In genomic region chr11:3967695-3968094, GRCh38 we compare ENCODE assay signal across 31 cellular contexts.
DNase-seq lines count a peak whose midpoint lies in the region; ATAC-seq lines count a peak whose summit lies in the region.
"Had no signal": no experiment of that assay in that cellular context is flagged by ENCODE, and none has a peak within 500 bp of the region (broad histone marks: within the 10 kb centered on the region; RNA-seq: fewer than 3 reads in every experiment).

No MANE protein-coding gene starts in this region.

- H3K36me3 Mint-ChIP-seq in activated CD4-positive, alpha-beta T cell treated with anti-CD3 and anti-CD28 coated beads for 36 hours (ENCODE audit: low read depth) = peaks cover 33% of the 10 kb centered on the region
- H3K36me3 Mint-ChIP-seq in stimulated activated naive CD8-positive, alpha-beta T cell treated with anti-CD3 and anti-CD28 coated beads, Interleukin-15, Interleukin-2, amounts not matched to agents 100 ng/mL and 50 ng/mL, for 24 hours (ENCODE audit: low read depth) = peaks cover 31% of the 10 kb centered on the region
- H3K36me3 Mint-ChIP-seq in naive thymus-derived CD4-positive, alpha-beta T cell = peaks cover 4 to 54% (median 22%) of the 10 kb centered on the region in 5 donors

- H3K4me1 Mint-ChIP-seq in activated CD4-positive, alpha-beta T cell treated with anti-CD3 and anti-CD28 coated beads for 36 hours = peaks cover 86% of the 10 kb centered on the region
- H3K4me1 Mint-ChIP-seq in stimulated activated naive CD8-positive, alpha-beta T cell treated with anti-CD3 and anti-CD28 coated beads, Interleukin-15, Interleukin-2, amounts not matched to agents 100 ng/mL and 50 ng/mL, for 24 hours (ENCODE audit: low read depth) = peaks cover 86% of the 10 kb centered on the region
- peaks cover 31 to 91% (median 85%) of the 10 kb centered on the region in 7 donors for H3K4me1 Mint-ChIP-seq in naive thymus-derived CD4-positive, alpha-beta T cell

- H3K27ac Mint-ChIP-seq in activated CD4-positive, alpha-beta T cell treated with anti-CD3 and anti-CD28 coated beads for 36 hours = peak overlapping the region; percentile 4
- peak overlapping the region; percentile 46 for H3K27ac Mint-ChIP-seq in stimulated activated naive CD8-positive, alpha-beta T cell treated with anti-CD3 and anti-CD28 coated beads, Interleukin-15, Interleukin-2, amounts not matched to agents 100 ng/mL and 50 ng/mL, for 24 hours
- H3K27ac Mint-ChIP-seq in naive thymus-derived CD4-positive, alpha-beta T cell = peak overlapping the region; percentile 9 to 88 (median 82)
- H3K27ac Mint-ChIP-seq: type B pancreatic cell had no signal

- CTCF ChIA-PET in activated CD4-positive, alpha-beta T cell treated with anti-CD3 and anti-CD28 coated beads for 36 hours (lab: Charles Lee) = interaction anchor here (1.0 to 2.8 kb wide), 9 partner anchors 8 to 120 kb away, joined by 3 to 11 read pairs (median 8); partner anchors contain the start of gene STIM1
- CTCF ChIA-PET in naive thymus-derived CD4-positive, alpha-beta T cell (lab: Charles Lee) = interaction anchor here (0.6 to 2.1 kb wide), 5 partner anchors 10 to 1365 kb away, joined by 3 to 8 read pairs (median 5); partner anchors contain the start of gene STIM1

- H3K9me3 ChIP-seq in naive thymus-derived CD4-positive, alpha-beta T cell (ENCODE audit: control insufficient read depth in 2 of 3, low read length in 3 of 3) = no peaks in the 10 kb centered on the region
- H3K9me3 ChIP-seq: Peyer's patch, prostate gland, sigmoid colon had no signal

- peaks cover 10 to 33% of the 10 kb centered on the region in 2 donors for H3K4me1 ChIP-seq in naive thymus-derived CD4-positive, alpha-beta T cell (ENCODE audit: control insufficient read depth in 2 of 2, insufficient read depth in 2 of 2, low read length in 2 of 2)
- H3K4me1 ChIP-seq: Peyer's patch, prostate gland had no signal

- no peak overlapping the region for H3K4me3 ChIP-seq in naive thymus-derived CD4-positive, alpha-beta T cell (ENCODE audit: low read length)
- H3K4me3 ChIP-seq: Peyer's patch, prostate gland, sigmoid colon had no signal

- POLR2A ChIA-PET in activated CD4-positive, alpha-beta T cell treated with anti-CD3 and anti-CD28 coated beads for 36 hours (lab: Charles Lee) = no interaction called here
- POLR2A ChIA-PET in naive thymus-derived CD4-positive, alpha-beta T cell (lab: Charles Lee) = interaction anchor here (0.8 to 5.0 kb wide), 6 partner anchors 11 to 131 kb away, joined by 3 to 40 read pairs (median 4); no protein-coding TSS in a partner anchor

- no peaks in the 10 kb centered on the region for H3K27me3 Mint-ChIP-seq in activated CD4-positive, alpha-beta T cell treated with anti-CD3 and anti-CD28 coated beads for 36 hours
- H3K27me3 Mint-ChIP-seq in stimulated activated naive CD8-positive, alpha-beta T cell treated with anti-CD3 and anti-CD28 coated beads, Interleukin-15, Interleukin-2, amounts not matched to agents 100 ng/mL and 50 ng/mL, for 24 hours = no peaks in the 10 kb centered on the region
- H3K27me3 Mint-ChIP-seq in naive thymus-derived CD4-positive, alpha-beta T cell = no peaks in the 10 kb centered on the region
- H3K27me3 Mint-ChIP-seq: IgD-negative memory B cell, type B pancreatic cell had no signal

- peaks cover 0 to 12% (median 6%) of the 10 kb centered on the region in 3 experiments for H3K36me3 ChIP-seq in naive thymus-derived CD4-positive, alpha-beta T cell (ENCODE audit: control insufficient read depth in 2 of 3, insufficient read depth in 3 of 3, low read length in 3 of 3)
- H3K36me3 ChIP-seq: prostate gland, WERI-Rb-1 had no signal

- DNase-seq in activated CD4-positive, alpha-beta T cell treated with anti-CD3 and anti-CD28 coated beads for 36 hours = no peak
- DNase-seq in activated CD4-positive, alpha-beta T cell treated with anti-CD3 and anti-CD28 coated beads for 48 hours = no peak
- DNase-seq in stimulated activated naive CD8-positive, alpha-beta T cell treated with anti-CD3 and anti-CD28 coated beads, Interleukin-15, Interleukin-2, amounts not matched to agents 100 U/mL and 50 U/mL, for 24 hours = no peak
- no peak for DNase-seq in naive thymus-derived CD4-positive, alpha-beta T cell
- DNase-seq in COLO829 (ENCODE audit: low spot score) = no peak
- DNase-seq: 8988T; activated CD8-positive, alpha-beta memory T cell treated with anti-CD3 and anti-CD28 coated beads, Interleukin-2, amount 50 U/mL, for 4 hours; C1 segment of cervical spinal cord; cortex of kidney; DND-41; effector memory CD4-positive, alpha-beta T cell; erythroblast; GF-D8; mesendoderm; NCI-H146; NCI-H2107; NCI-H446; NCI-H748 treated with DMSO at 0.1 percent for 48 hours; Peyer's patch; SIG-M5; sigmoid colon; stimulated activated CD4-positive, alpha-beta T cell treated with anti-CD3 and anti-CD28 coated beads, Interleukin-12 subunit alpha, Interleukin-12 subunit beta, amount 100 ng/mL, for 4 hours; stimulated activated CD4-positive, alpha-beta T cell treated with anti-CD3 and anti-CD28 coated beads, Interleukin-4, amount 100 ng/mL, for 1 hour; WERI-Rb-1 had no signal

- H3K27me3 ChIP-seq in naive thymus-derived CD4-positive, alpha-beta T cell (ENCODE audit: control insufficient read depth in 2 of 2, insufficient read depth in 2 of 2, low read length in 2 of 2) = no peaks in the 10 kb centered on the region
- H3K27me3 ChIP-seq: Peyer's patch, sigmoid colon had no signal

- H3K4me3 Mint-ChIP-seq in activated CD4-positive, alpha-beta T cell treated with anti-CD3 and anti-CD28 coated beads for 36 hours = no peak overlapping the region
- no peak overlapping the region for H3K4me3 Mint-ChIP-seq in stimulated activated naive CD8-positive, alpha-beta T cell treated with anti-CD3 and anti-CD28 coated beads, Interleukin-15, Interleukin-2, amounts not matched to agents 100 ng/mL and 50 ng/mL, for 24 hours
- peak overlapping the region in 3 of 10 donors; percentile 26 to 77 (median 43) for H3K4me3 Mint-ChIP-seq in naive thymus-derived CD4-positive, alpha-beta T cell
- H3K4me3 Mint-ChIP-seq: IgD-negative memory B cell, type B pancreatic cell had no signal

- H3K9me3 Mint-ChIP-seq in activated CD4-positive, alpha-beta T cell treated with anti-CD3 and anti-CD28 coated beads for 36 hours (ENCODE audit: low read depth) = no peaks in the 10 kb centered on the region
- no peaks in the 10 kb centered on the region for H3K9me3 Mint-ChIP-seq in stimulated activated naive CD8-positive, alpha-beta T cell treated with anti-CD3 and anti-CD28 coated beads, Interleukin-15, Interleukin-2, amounts not matched to agents 100 ng/mL and 50 ng/mL, for 24 hours
- H3K9me3 Mint-ChIP-seq in naive thymus-derived CD4-positive, alpha-beta T cell = no peaks in the 10 kb centered on the region
- H3K9me3 Mint-ChIP-seq: IgD-negative memory B cell, type B pancreatic cell had no signal

- H3K27ac ChIP-seq in naive thymus-derived CD4-positive, alpha-beta T cell (ENCODE audit: low read depth, low read length) = no peak overlapping the region
- H3K27ac ChIP-seq: Peyer's patch, prostate gland, sigmoid colon, WERI-Rb-1 had no signal

- ATAC-seq in activated CD4-positive, alpha-beta T cell treated with anti-CD3 and anti-CD28 coated beads for 36 hours = no peak
- no peak for ATAC-seq in stimulated activated naive CD8-positive, alpha-beta T cell treated with anti-CD3 and anti-CD28 coated beads, Interleukin-15, Interleukin-2, amounts not matched to agents 100 U/mL and 50 U/mL, for 24 hours
- ATAC-seq in naive thymus-derived CD4-positive, alpha-beta T cell = no peak
- no peak for ATAC-seq in GM18861 (IDR thresholded peaks at IDR 0.05; ENCODE audit: unreplicated experiment)
- no peak for ATAC-seq in GM19035 (IDR thresholded peaks at IDR 0.05; ENCODE audit: unreplicated experiment)
- ATAC-seq: left lobe of liver had no signal

- intact Hi-C loops in activated CD4-positive, alpha-beta T cell treated with anti-CD3 and anti-CD28 coated beads for 36 hours (cut with DNase I, micrococcal nuclease) = loop anchor here in 1 of 2 experiments (2.0 kb wide), 1 partner anchor 13 kb away; no protein-coding TSS in a partner anchor
- intact Hi-C loops in naive thymus-derived CD4-positive, alpha-beta T cell (cut with micrococcal nuclease) = loop anchor here (2.0 kb wide), 2 partner anchors 13 to 15 kb away; no protein-coding TSS in a partner anchor

Comparison
In these comparisons a context has a peak if more than half of its experiments do, and no peak if none do; other contexts are left out.
1. H3K27ac Mint-ChIP-seq: peak in every context shown above with its lines; median percentile 82 in naive thymus-derived CD4-positive, alpha-beta T cell; 46 in stimulated activated naive CD8-positive, alpha-beta T cell treated with anti-CD3 and anti-CD28 coated beads, Interleukin-15, Interleukin-2, amounts not matched to agents 100 ng/mL and 50 ng/mL, for 24 hours; 4 in activated CD4-positive, alpha-beta T cell treated with anti-CD3 and anti-CD28 coated beads for 36 hours.